Comparison of ENCODE assay signal across 8 cellular contexts in the genomic region with DNA sequence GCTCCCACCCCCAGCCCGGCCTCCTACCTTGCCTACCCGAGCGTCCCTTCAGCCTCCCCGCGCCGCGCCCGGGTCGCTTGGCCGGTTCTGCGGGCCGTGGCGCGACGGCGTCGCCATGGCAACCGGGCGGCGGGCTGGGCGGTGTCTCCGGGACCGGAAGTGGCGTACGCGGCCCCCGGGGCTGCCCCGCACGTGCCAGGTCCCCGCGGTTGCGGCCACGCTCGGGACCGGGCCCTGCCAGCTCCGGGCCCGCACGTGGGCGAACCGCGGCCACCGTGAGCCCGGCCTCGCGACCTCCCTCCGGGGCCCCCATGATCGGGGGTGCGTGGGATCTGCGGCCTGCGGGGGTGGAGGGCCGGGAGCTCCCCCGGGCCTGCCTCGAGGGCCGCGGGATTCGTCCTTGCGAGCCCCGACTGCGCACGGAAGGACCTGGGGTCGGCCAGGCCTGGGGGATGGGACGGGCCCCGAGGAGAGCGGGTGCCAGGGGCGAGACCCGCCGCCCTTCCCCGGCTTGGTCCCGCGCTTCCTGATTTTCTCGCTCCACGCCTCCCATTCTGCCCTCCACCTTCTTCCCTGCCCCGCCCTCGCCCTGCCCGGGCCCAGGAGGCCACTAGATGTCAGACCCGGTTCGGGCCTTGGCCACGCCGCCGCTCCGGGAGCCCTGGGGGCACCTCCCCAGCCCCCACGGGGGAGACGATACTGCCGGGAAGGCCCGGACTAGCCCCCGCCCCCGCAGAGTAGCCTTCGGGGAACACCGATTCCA. TPM values are rescaled to one million over a fixed set of nuclear protein-coding genes. Genes with fewer than 3 reads are reported as not detected.
DNase-seq lines count a peak whose midpoint lies in the region; ATAC-seq and TF ChIP-seq lines count a peak whose summit lies in the region.

A gene with protein sequence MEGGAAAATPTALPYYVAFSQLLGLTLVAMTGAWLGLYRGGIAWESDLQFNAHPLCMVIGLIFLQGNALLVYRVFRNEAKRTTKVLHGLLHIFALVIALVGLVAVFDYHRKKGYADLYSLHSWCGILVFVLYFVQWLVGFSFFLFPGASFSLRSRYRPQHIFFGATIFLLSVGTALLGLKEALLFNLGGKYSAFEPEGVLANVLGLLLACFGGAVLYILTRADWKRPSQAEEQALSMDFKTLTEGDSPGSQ (minus strand): TSS at position 89 of the 763 bp plus-strand sequence. CDS start 8,759 bp downstream, outside the sequence.

- no peaks in the 10 kb centered on the region for H3K36me3 Mint-ChIP-seq in activated CD8-positive, alpha-beta memory T cell treated with anti-CD3 and anti-CD28 coated beads, Interleukin-2, amount 10 ng/mL, durations not matched to agents 7 days and 5 days
- peaks cover 3% of the 10 kb centered on the region for H3K36me3 Mint-ChIP-seq in endothelial cell (ENCODE audit: low read depth, unreplicated experiment)

- H3K4me3 Mint-ChIP-seq in activated CD8-positive, alpha-beta memory T cell treated with anti-CD3 and anti-CD28 coated beads, Interleukin-2, amount 10 ng/mL, durations not matched to agents 7 days and 5 days, result peak within 1 kb of the TSS; percentile 47
- H3K4me3 Mint-ChIP-seq in endothelial cell (ENCODE audit: unreplicated experiment), result peak within 1 kb of the TSS; percentile 87

- peaks cover 24% of the 10 kb centered on the region for H3K4me1 ChIP-seq in mucosa of descending colon (ENCODE audit: low read depth)

- H3K27me3 ChIP-seq in AG04450 (ENCODE audit: control insufficient read depth, insufficient read depth, low read length), result no peaks in the 10 kb centered on the region

- H3K9me3 Mint-ChIP-seq in activated CD8-positive, alpha-beta memory T cell treated with anti-CD3 and anti-CD28 coated beads, Interleukin-2, amount 10 ng/mL, durations not matched to agents 7 days and 5 days (ENCODE audit: low read depth), result no peaks in the 10 kb centered on the region
- no peaks in the 10 kb centered on the region for H3K9me3 Mint-ChIP-seq in endothelial cell (ENCODE audit: unreplicated experiment)

- H3K4me1 Mint-ChIP-seq in activated CD8-positive, alpha-beta memory T cell treated with anti-CD3 and anti-CD28 coated beads, Interleukin-2, amount 10 ng/mL, durations not matched to agents 7 days and 5 days, result peaks cover 18% of the 10 kb centered on the region
- peaks cover 49% of the 10 kb centered on the region for H3K4me1 Mint-ChIP-seq in endothelial cell (ENCODE audit: unreplicated experiment)

- peaks cover 3% of the 10 kb centered on the region for H3K27me3 Mint-ChIP-seq in activated CD8-positive, alpha-beta memory T cell treated with anti-CD3 and anti-CD28 coated beads, Interleukin-2, amount 10 ng/mL, durations not matched to agents 7 days and 5 days
- H3K27me3 Mint-ChIP-seq in endothelial cell (ENCODE audit: unreplicated experiment), result peaks cover 24% of the 10 kb centered on the region

- TF ChIP-seq CTCF in AG04450 (IDR thresholded peaks at IDR 0.05; ENCODE audit: low read depth, low read length) (no peak), endothelial cell (IDR thresholded peaks at IDR 0.05; ENCODE audit: unreplicated experiment) (peak; percentile 54), mucosa of descending colon (IDR thresholded peaks at IDR 0.05) (peak; percentile 6)

- POLR2A ChIA-PET in AG04450 (lab: Yijun Ruan, JAX), result no interaction called here

- CTCF ChIA-PET in AG04450 (lab: Charles Lee), result interaction anchor here (1.1 kb wide), 1 partner anchor 33 kb away, joined by 3 read pairs; no protein-coding TSS in a partner anchor
- CTCF ChIA-PET in activated CD8-positive, alpha-beta memory T cell treated with anti-CD3 and anti-CD28 coated beads, Interleukin-2, amount 10 ng/mL, durations not matched to agents 7 days and 5 days (lab: Charles Lee), result interaction anchor here (1.1 to 11.4 kb wide), 6 partner anchors 8 to 175 kb away, joined by 5 to 185 read pairs (median 15); a partner anchor contains a TSS

- no peak for DNase-seq in AG04450 (ENCODE audit: low read depth, low spot score)
- DNase-seq in NCI-H510A treated with DMSO at 0.1 percent for 48 hours (lab: John Stamatoyannopoulos, UW), result peak; percentile 84
- peak; percentile 70 for DNase-seq in activated CD8-positive, alpha-beta memory T cell treated with anti-CD3 and anti-CD28 coated beads, Interleukin-2, amount 10 ng/mL, durations not matched to agents 7 days and 5 days
- DNase-seq in endothelial cell (ENCODE audit: low spot score), result peak; percentile 71
- DNase-seq in mucosa of descending colon, result peak; percentile 86 to 92 (median 90)
- DNase-seq in stimulated activated CD8-positive, alpha-beta memory T cell treated with anti-CD3 and anti-CD28 coated beads, Interleukin-4, amount 100 ng/mL, for 4 hours (ENCODE audit: low read depth in 2 of 2, low spot score in 1 of 2), result peak; percentile 13 to 46

- no peak within 1 kb of the TSS for H3K27ac ChIP-seq in AG04450 (ENCODE audit: low read depth, low read length)

- intact Hi-C loops in mucosa of descending colon (cut with DNase I, micrococcal nuclease), result no loop called here

- H3K27ac Mint-ChIP-seq in activated CD8-positive, alpha-beta memory T cell treated with anti-CD3 and anti-CD28 coated beads, Interleukin-2, amount 10 ng/mL, durations not matched to agents 7 days and 5 days, result peak within 1 kb of the TSS; percentile 75
- peak within 1 kb of the TSS; percentile 97 for H3K27ac Mint-ChIP-seq in endothelial cell (ENCODE audit: unreplicated experiment)

- no peaks in the 10 kb centered on the region for H3K36me3 ChIP-seq in mucosa of descending colon (ENCODE audit: low read depth)

- H3K9me3 ChIP-seq in AG04450 (ENCODE audit: control insufficient read depth, insufficient read depth, low read length) (peaks cover 7% of the 10 kb centered on the region; the same call in 1 of the 2 replicates), mucosa of descending colon (no peaks in the 10 kb centered on the region)

- ATAC-seq in GM18858 (IDR thresholded peaks at IDR 0.05; ENCODE audit: unreplicated experiment) (peak; percentile 46), HG03064 (IDR thresholded peaks at IDR 0.05; ENCODE audit: low read depth, unreplicated experiment) (peak; percentile 41), mucosa of descending colon (peak; percentile 86)
- ATAC-seq in activated CD8-positive, alpha-beta memory T cell treated with anti-CD3 and anti-CD28 coated beads, Interleukin-2, amount 10 ng/mL, durations not matched to agents 7 days and 5 days, result peak; percentile 57

- peak within 1 kb of the TSS; percentile 50 for H3K4me3 ChIP-seq in AG04450 (ENCODE audit: low read depth, low read length)
- H3K4me3 ChIP-seq in mucosa of descending colon, result peak within 1 kb of the TSS; percentile 59

RNA-seq across cellular contexts. Expression of the gene that starts here (rescaled TPM):
- 4.9 and 5.3 TPM in 2 replicates for polyA plus RNA-seq in AG04450 (2011; rRNA removed)
- 7.1 and 10.7 TPM in 2 replicates for polyA minus RNA-seq in AG04450 (2011; rRNA and poly(A)+ RNA removed)
- 10 to 100 TPM in 1 of 2 experiments, 1 to 10 TPM in 1; 2.2 to 13.6 TPM for total RNA-seq in activated CD8-positive, alpha-beta memory T cell treated with anti-CD3 and anti-CD28 coated beads, Interleukin-2, amount 10 ng/mL, durations not matched to agents 7 days and 5 days
- total RNA-seq in endothelial cell (ENCODE audit: unreplicated experiment) (57.3 TPM), mucosa of descending colon (10 to 100 TPM; 38.1 to 54.9 (median 51.3) TPM)
